9 cellular contexts compared by ENCODE assay signal in the genomic region with DNA sequence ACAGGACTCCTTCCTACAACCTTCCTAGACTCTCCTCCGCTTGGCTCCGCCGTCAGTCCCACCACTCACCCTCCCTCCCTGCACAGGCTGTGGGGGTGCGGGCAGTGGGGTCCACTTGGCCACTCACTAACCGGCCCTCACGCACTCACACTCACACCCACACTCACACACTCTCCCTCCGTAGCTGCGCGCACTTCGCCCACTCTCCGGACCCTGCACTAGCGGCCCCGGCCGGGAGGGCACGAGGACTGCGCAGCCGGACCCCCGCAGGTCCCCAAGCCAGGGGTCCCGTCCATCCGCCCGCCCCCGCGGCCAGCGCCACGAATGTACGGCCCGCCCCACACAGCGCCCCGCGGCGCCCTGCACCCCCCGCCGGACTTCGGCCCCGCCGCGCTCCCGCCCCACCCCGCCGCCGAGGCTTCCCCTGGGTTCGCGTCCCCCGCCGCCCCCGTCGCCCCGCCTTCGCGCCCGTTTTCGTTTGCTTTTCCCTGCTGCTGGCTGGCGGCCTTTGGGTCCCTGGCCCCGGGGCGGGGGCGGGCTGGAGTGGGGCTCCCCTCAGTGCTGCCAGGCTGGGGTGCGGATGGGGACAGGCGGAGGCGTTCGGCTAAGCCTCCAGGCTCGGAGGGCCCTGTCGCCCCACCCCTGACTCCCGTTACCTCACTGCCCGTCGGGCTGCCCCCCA. TPM values are rescaled to one million over a fixed set of nuclear protein-coding genes. Genes with fewer than 3 reads are reported as not detected.
A peak's percentile ranks its signal among the peaks of the same experiment; 100 is the strongest.
DNase-seq lines count a peak whose midpoint lies in the region; ATAC-seq and TF ChIP-seq lines count a peak whose summit lies in the region.
"Had no signal": no experiment of that assay in that cellular context is flagged by ENCODE, and none has a peak within 500 bp of the region (broad histone marks: within the 10 kb centered on the region; RNA-seq: fewer than 3 reads in every experiment).

No MANE protein-coding gene starts in this region.

- WGBS in hepatocyte (ENCODE audit: low lambda C conversion rate, missing lambda C conversion rate): 9% methylated on average over 8 of the region's 65 CpGs

- H3K4me3 ChIP-seq in HUES48 (ENCODE audit: low read depth, low read length) (peak overlapping the region; percentile 49), hepatocyte (peak overlapping the region; percentile 49)

- peak; percentile 54 for DNase-seq in activated T-cell treated with anti-CD3 and anti-CD28 coated beads, Interleukin-2, amount 50 U/mL, for 24 hours
- DNase-seq in hepatocyte (ENCODE audit: low spot score) (peak; percentile 86), DMS153 (lab: John Stamatoyannopoulos, UW) (no peak), HCEC 1CT (no peak)
- peak; percentile 14 for DNase-seq in stimulated activated CD8-positive, alpha-beta memory T cell treated with anti-CD3 and anti-CD28 coated beads, Interleukin-12 subunit alpha, Interleukin-12 subunit beta, amount 100 ng/mL, for 4 hours (ENCODE audit: low read depth)

- no peaks in the 10 kb centered on the region for H3K36me3 Mint-ChIP-seq in activated T-cell treated with anti-CD3 and anti-CD28 coated beads, Interleukin-2, amount 50 U/mL, for 24 hours (ENCODE audit: low read depth)

- peak overlapping the region; percentile 94 for H3K4me2 ChIP-seq in hepatocyte

- peak overlapping the region; percentile 76 for H2AFZ ChIP-seq in hepatocyte

- H3K4me1 Mint-ChIP-seq in activated T-cell treated with anti-CD3 and anti-CD28 coated beads, Interleukin-2, amount 50 U/mL, for 24 hours (ENCODE audit: low read depth): peaks cover 11% of the 10 kb centered on the region

- H3K4me1 ChIP-seq in HUES48 (ENCODE audit: control insufficient read depth, insufficient read depth, low read length): peaks cover 19% of the 10 kb centered on the region
- H3K4me1 ChIP-seq in hepatocyte (ENCODE audit: insufficient read depth): peaks cover 55% of the 10 kb centered on the region

- H3K27ac ChIP-seq in HUES48 (ENCODE audit: low read depth, low read length) (no peak overlapping the region), hepatocyte (peak overlapping the region; percentile 62)

- no peak overlapping the region for H3K9ac ChIP-seq in HUES48 (ENCODE audit: low read depth, low read length)

- H4K20me1 ChIP-seq in hepatocyte (ENCODE audit: insufficient read depth, poor library complexity, severe bottlenecking): no peaks in the 10 kb centered on the region

- no peaks in the 10 kb centered on the region for H3K9me2 ChIP-seq in hepatocyte (replicated peaks; ENCODE audit: insufficient read depth)

- H3K27me3 ChIP-seq in HUES48 (ENCODE audit: control insufficient read depth, insufficient read depth, low read length): peaks cover 76% of the 10 kb centered on the region
- no peaks in the 10 kb centered on the region for H3K27me3 ChIP-seq in hepatocyte

- no peaks in the 10 kb centered on the region for H3K9me3 Mint-ChIP-seq in activated T-cell treated with anti-CD3 and anti-CD28 coated beads, Interleukin-2, amount 50 U/mL, for 24 hours

- no peak for TF ChIP-seq CTCF in hepatocyte (IDR thresholded peaks at IDR 0.05; ENCODE audit: poor library complexity)

- ATAC-seq in HG03139 (IDR thresholded peaks at IDR 0.05; ENCODE audit: unreplicated experiment) (no peak), HG03521 (IDR thresholded peaks at IDR 0.05; ENCODE audit: unreplicated experiment) (no peak)

- no peaks in the 10 kb centered on the region for H3K79me2 ChIP-seq in hepatocyte

- no peak overlapping the region for H3K27ac Mint-ChIP-seq in activated T-cell treated with anti-CD3 and anti-CD28 coated beads, Interleukin-2, amount 50 U/mL, for 24 hours

- H3K9me3 ChIP-seq in HUES48 (ENCODE audit: control insufficient read depth, insufficient read depth, low read length) (no peaks in the 10 kb centered on the region), hepatocyte (ENCODE audit: low read depth) (no peaks in the 10 kb centered on the region)

- H3K4me3 Mint-ChIP-seq in activated T-cell treated with anti-CD3 and anti-CD28 coated beads, Interleukin-2, amount 50 U/mL, for 24 hours: peak overlapping the region; percentile 65

- H3K36me3 ChIP-seq in HUES48 (ENCODE audit: control insufficient read depth, insufficient read depth, low read length): no peaks in the 10 kb centered on the region
- no peaks in the 10 kb centered on the region for H3K36me3 ChIP-seq in hepatocyte (replicated peaks; ENCODE audit: insufficient read depth, low read depth)

- peaks cover 42% of the 10 kb centered on the region for H3K27me3 Mint-ChIP-seq in activated T-cell treated with anti-CD3 and anti-CD28 coated beads, Interleukin-2, amount 50 U/mL, for 24 hours

RNA-seq across cellular contexts. Expression of a gene that starts 23.0 kb away (rescaled TPM):
- 24.3 and 31.5 TPM in 2 replicates for total RNA-seq in hepatocyte
- polyA plus RNA-seq in hepatocyte: 18.5 and 40.1 TPM in 2 replicates
- total RNA-seq: NCI-H460 had no signal

RNA-seq across cellular contexts. Expression of a gene that starts 31.8 kb away (rescaled TPM):
- 0.36 and 1.1 TPM in 2 replicates for total RNA-seq in hepatocyte
- polyA plus RNA-seq in hepatocyte: 0.34 and 0.52 TPM in 2 replicates
- total RNA-seq: NCI-H460 had no signal

RNA-seq across cellular contexts. Expression of a gene that starts 33.6 kb away (rescaled TPM):
- 0.80 and 1.6 TPM in 2 replicates for total RNA-seq in hepatocyte
- 1.0 and 1.5 TPM in 2 replicates for polyA plus RNA-seq in hepatocyte
- total RNA-seq: NCI-H460 had no signal

RNA-seq across cellular contexts. Expression of a gene that starts 45.8 kb away (rescaled TPM):
- 105 and 124 TPM in 2 replicates for total RNA-seq in hepatocyte
- polyA plus RNA-seq in hepatocyte: 136 and 153 TPM in 2 replicates

Comparison
In these comparisons a context has a peak if more than half of its experiments do, and no peak if none do; other contexts are left out.
1. DNase-seq: peak in activated T-cell treated with anti-CD3 and anti-CD28 coated beads, Interleukin-2, amount 50 U/mL, for 24 hours (single experiment), hepatocyte (single experiment) and stimulated activated CD8-positive, alpha-beta memory T cell treated with anti-CD3 and anti-CD28 coated beads, Interleukin-12 subunit alpha, Interleukin-12 subunit beta, amount 100 ng/mL, for 4 hours (single experiment); none in DMS153 (single experiment) and HCEC 1CT (single experiment).